ENCODE assay signal across 8 cellular contexts in the genomic region with DNA sequence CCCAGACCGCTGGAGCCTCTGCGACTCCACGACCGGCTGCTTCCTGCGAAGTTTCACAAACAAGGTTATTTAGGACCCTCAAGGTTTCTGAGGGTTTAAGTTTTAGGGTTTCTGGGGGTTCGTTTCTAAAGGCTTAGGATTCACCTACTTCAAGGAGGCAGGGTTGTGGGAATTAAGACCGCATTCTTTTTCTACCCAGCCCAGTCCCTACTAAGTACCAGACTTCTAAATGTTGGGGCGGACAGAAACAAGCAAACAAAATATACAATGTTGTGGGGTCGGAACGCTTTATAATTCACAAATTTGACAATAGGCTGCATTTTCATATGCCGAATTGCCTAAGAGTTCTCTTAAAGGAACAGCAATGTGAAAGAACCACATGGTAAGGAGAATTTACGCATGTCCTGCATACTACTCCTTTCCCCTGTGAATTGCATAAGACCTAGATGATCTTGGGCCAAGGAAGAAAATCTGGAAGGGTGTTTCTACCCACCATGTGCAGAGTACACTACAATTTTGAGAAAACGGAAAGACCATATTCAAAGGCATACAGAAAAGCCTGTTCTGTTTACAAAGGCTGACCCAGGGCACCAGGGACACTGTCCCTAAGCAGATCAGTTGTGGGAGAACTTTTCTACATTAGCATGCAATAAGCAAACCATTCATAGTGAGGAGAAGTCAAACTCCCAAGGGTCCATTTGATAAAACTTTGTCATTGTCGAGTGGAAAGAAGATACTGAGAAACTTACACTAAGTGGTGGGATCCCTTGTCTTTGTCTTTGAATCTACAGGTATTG.
DNase-seq lines count a peak whose midpoint lies in the region; ATAC-seq and TF ChIP-seq lines count a peak whose summit lies in the region.

No MANE protein-coding gene starts in this region.

- peak; percentile 66 for DNase-seq in GF-D8 (lab: John Stamatoyannopoulos, UW)
- peak; percentile 41 for DNase-seq in RPMI8226
- no peak for DNase-seq in NCI-H748 (lab: John Stamatoyannopoulos, UW; ENCODE audit: unreplicated experiment)
- no peak for DNase-seq in DMS 273 treated with DMSO at 0.1 percent for 48 hours (lab: John Stamatoyannopoulos, UW)
- no peak for DNase-seq in stimulated activated CD4-positive, alpha-beta T cell treated with anti-CD3 and anti-CD28 coated beads, Interleukin-2, amount 100 ng/mL, for 24 hours

- H3K27ac ChIP-seq in esophagus (ENCODE audit: low read depth in 2 of 2, low read length in 1 of 2) (peak overlapping the region; percentile 75 to 87), neutrophil (peak overlapping the region; percentile 49)

- ATAC-seq in HG03196 (IDR thresholded peaks at IDR 0.05; ENCODE audit: unreplicated experiment): no peak

- no peaks in the 10 kb centered on the region for H3K27me3 ChIP-seq in esophagus (ENCODE audit: control insufficient read depth in 1 of 2, insufficient read depth in 2 of 2, low read length in 2 of 2)
- no peaks in the 10 kb centered on the region for H3K27me3 ChIP-seq in neutrophil

- 35 to 41% methylated on average over 14 of the region's 14 CpGs for WGBS in esophagus, 2 donors

- H3K36me3 ChIP-seq in esophagus (ENCODE audit: control insufficient read depth in 2 of 2, insufficient read depth in 2 of 2, low read length in 1 of 2) (no peaks in the 10 kb centered on the region), neutrophil (no peaks in the 10 kb centered on the region)

- peaks cover 0 to 5% of the 10 kb centered on the region in 2 donors for H3K4me1 ChIP-seq in esophagus (ENCODE audit: control insufficient read depth in 2 of 2, insufficient read depth in 2 of 2, low read length in 1 of 2)
- peaks cover 70 to 74% of the 10 kb centered on the region in 2 experiments for H3K4me1 ChIP-seq in neutrophil (ENCODE audit: control insufficient read depth in 1 of 2, insufficient read depth in 1 of 2, low read depth in 1 of 2, low read length in 1 of 2)

- H3K4me3 ChIP-seq in esophagus (ENCODE audit: low read depth in 1 of 2, low read length in 2 of 2): peak overlapping the region; percentile 60 to 74
- peak overlapping the region; percentile 72 to 77 for H3K4me3 ChIP-seq in neutrophil (ENCODE audit: low read depth in 1 of 2, low read length in 1 of 2)

- no peak for TF ChIP-seq CTCF in neutrophil (IDR thresholded peaks at IDR 0.05)

- H3K9me3 ChIP-seq in esophagus (ENCODE audit: control insufficient read depth in 2 of 2, insufficient read depth in 1 of 2, low read depth in 1 of 2, low read length in 1 of 2) (no peaks in the 10 kb centered on the region), neutrophil (no peaks in the 10 kb centered on the region)

Comparison
In these comparisons a context has a peak if more than half of its experiments do, and no peak if none do; other contexts are left out.
1. DNase-seq: peak in GF-D8 (single experiment) and RPMI8226 (single experiment); none in NCI-H748 (single experiment), DMS 273 treated with DMSO at 0.1 percent for 48 hours (single experiment) and stimulated activated CD4-positive, alpha-beta T cell treated with anti-CD3 and anti-CD28 coated beads, Interleukin-2, amount 100 ng/mL, for 24 hours (0 of 2).